In the genomic region with DNA sequence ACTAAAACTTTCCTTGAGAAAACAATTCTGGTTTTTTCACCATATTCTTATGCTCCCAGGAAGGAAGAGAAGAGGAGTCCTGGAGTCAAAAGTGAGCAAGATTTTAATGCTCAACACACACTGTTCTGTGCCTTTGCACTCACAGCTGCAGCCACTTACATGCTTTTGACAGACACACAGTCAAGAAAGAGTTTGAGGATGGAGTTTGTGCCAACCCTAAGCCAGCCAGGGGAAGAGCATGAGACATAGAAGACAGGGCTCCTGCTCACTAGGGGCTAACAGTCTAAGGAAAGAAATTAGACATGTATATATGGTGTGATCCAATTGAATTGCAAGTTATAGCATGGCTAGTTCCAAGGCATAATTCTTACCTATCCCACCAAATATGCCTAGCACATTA, we compare ENCODE assay signal across 30 cellular contexts. TPM values are rescaled to one million over a fixed set of nuclear protein-coding genes. Genes with fewer than 3 reads are reported as not detected.
A peak's percentile ranks its signal among the peaks of the same experiment; 100 is the strongest.
DNase-seq lines count a peak whose midpoint lies in the region; ATAC-seq, FAIRE-seq and TF ChIP-seq lines count a peak whose summit lies in the region.
"Had no signal": no experiment of that assay in that cellular context is flagged by ENCODE, and none has a peak within 500 bp of the region (broad histone marks: within the 10 kb centered on the region; RNA-seq: fewer than 3 reads in every experiment).

No MANE protein-coding gene starts in this region.

- TF ChIP-seq POLR2A in esophagus muscularis mucosa (IDR thresholded peaks at IDR 0.05; ENCODE audit: low read depth): no peak

- peak; percentile 52 for FAIRE-seq in bronchial epithelial cell (lab: Jason Lieb, UNC)
- FAIRE-seq: GM12878, GM12892, GM18507 had no signal

- H3K4me3 ChIP-seq in bronchial epithelial cell (ENCODE audit: low read depth, low read length) (no peak overlapping the region), esophagus muscularis mucosa (no peak overlapping the region), psoas muscle (no peak overlapping the region)
- H3K4me3 ChIP-seq: BLaER1, GM12878 had no signal

- H3K4me1 ChIP-seq in esophagus muscularis mucosa (no peaks in the 10 kb centered on the region), psoas muscle (no peaks in the 10 kb centered on the region)
- H3K4me1 ChIP-seq: BE2C had no signal

- ATAC-seq in psoas muscle: no peak
- ATAC-seq: GM12878 had no signal

- H3K27me3 ChIP-seq in bronchial epithelial cell (ENCODE audit: control insufficient read depth, insufficient read depth, low read length) (peaks cover 4% of the 10 kb centered on the region), esophagus muscularis mucosa (no peaks in the 10 kb centered on the region), psoas muscle (ENCODE audit: insufficient read depth in 3 of 3, low read length in 2 of 3) (no peaks in the 10 kb centered on the region)
- H3K27me3 ChIP-seq: BLaER1 had no signal

- intact Hi-C loops in esophagus muscularis mucosa (cut with DNase I) (no loop called here), psoas muscle (cut with DNase I) (no loop called here)

- H3K9me3 ChIP-seq in esophagus muscularis mucosa: no peaks in the 10 kb centered on the region
- H3K9me3 ChIP-seq in psoas muscle: no peaks in the 10 kb centered on the region
- H3K9me3 ChIP-seq: BE2C, BLaER1 had no signal

- TF ChIP-seq CTCF in bronchial epithelial cell (IDR thresholded peaks at IDR 0.05; ENCODE audit: insufficient read depth, low read length, severe bottlenecking): no peak
- no peak for TF ChIP-seq CTCF in esophagus muscularis mucosa (IDR thresholded peaks at IDR 0.05)
- TF ChIP-seq CTCF in psoas muscle (IDR thresholded peaks at IDR 0.05): no peak

- TF ChIP-seq EP300 in esophagus muscularis mucosa (IDR thresholded peaks at IDR 0.05): no peak

- DNase-seq in bronchial epithelial cell (ENCODE audit: low read depth) (no peak), esophagus muscularis mucosa (ENCODE audit: extremely low spot score) (peak; percentile 66), psoas muscle (no peak), NCI-H526 treated with DMSO at 0.1 percent for 48 hours (lab: John Stamatoyannopoulos, UW) (no peak), NCI-H1105 (lab: John Stamatoyannopoulos, UW) (no peak), caudate nucleus (lab: John Stamatoyannopoulos, UW) (no peak)
- DNase-seq: 8988T; ACHN; BE2C; C1 segment of cervical spinal cord; CD4-positive, alpha-beta memory T cell; CD4-positive, CD25-positive, alpha-beta regulatory T cell; CD8-positive, alpha-beta memory T cell; COR-L47; DMS 273 treated with DMSO at 0.1 percent for 48 hours; DMS153; DMS53; DMS79; DND-41; EL; GDM1 had no signal

- H3K27ac ChIP-seq in esophagus muscularis mucosa (replicated peaks in 1 of 4) (no peak overlapping the region), psoas muscle (peak overlapping the region; percentile 12), caudate nucleus (ENCODE audit: low read depth, low read length) (no peak overlapping the region)
- H3K27ac ChIP-seq: BLaER1 had no signal

- H3K36me3 ChIP-seq in bronchial epithelial cell (ENCODE audit: control insufficient read depth, insufficient read depth, low read length): no peaks in the 10 kb centered on the region
- no peaks in the 10 kb centered on the region for H3K36me3 ChIP-seq in esophagus muscularis mucosa
- H3K36me3 ChIP-seq in psoas muscle (ENCODE audit: insufficient read depth in 1 of 2, low read depth in 1 of 2): peaks cover 0 to 45% of the 10 kb centered on the region in 2 donors
- H3K36me3 ChIP-seq: BE2C, BLaER1 had no signal

RNA-seq across cellular contexts. Expression of a gene that starts 37.1 kb away (rescaled TPM):
- total RNA-seq in bronchial epithelial cell: not detected in 2 replicates
- not detected for total RNA-seq in esophagus muscularis mucosa
- not detected for total RNA-seq in psoas muscle
- polyA plus RNA-seq in psoas muscle: not detected
- total RNA-seq: A673; CD4-positive, alpha-beta memory T cell; CD4-positive, CD25-positive, alpha-beta regulatory T cell; Daoy; G401; GM12878 had no signal
- polyA plus RNA-seq: AG04450; CD14-positive monocyte; CD8-positive, alpha-beta memory T cell; GM12878 had no signal
